9 cellular contexts compared by ENCODE assay signal in genomic region chr7:157690058-157690832, GRCh38.
DNase-seq lines count a peak whose midpoint lies in the region; ATAC-seq and TF ChIP-seq lines count a peak whose summit lies in the region.
"Had no signal": no experiment of that assay in that cellular context is flagged by ENCODE, and none has a peak within 500 bp of the region (broad histone marks: within the 10 kb centered on the region; RNA-seq: fewer than 3 reads in every experiment).

No MANE protein-coding gene starts in this region.

- intact Hi-C loops in PC-3 (cut with micrococcal nuclease), result loop anchor here (5.0 kb wide), 1 partner anchor 258 kb away; no protein-coding TSS in a partner anchor

- TSS peak; percentile 42 for BruUV-seq in PC-3 (replicated peaks; lab: Mats Ljungman, UMichigan)

- H3K9me3 ChIP-seq in PC-3 (ENCODE audit: low read length), result no peaks in the 10 kb centered on the region
- no peaks in the 10 kb centered on the region for H3K9me3 ChIP-seq in gastroesophageal sphincter
- H3K9me3 ChIP-seq in skeletal muscle satellite cell (replicated peaks; ENCODE audit: low read length), result no peaks in the 10 kb centered on the region
- H3K9me3 ChIP-seq: A549 had no signal

- ATAC-seq in PC-3, result peak; percentile 49
- peak; percentile 9 for ATAC-seq in gastroesophageal sphincter
- no peak for ATAC-seq in HG03460 (IDR thresholded peaks at IDR 0.05; ENCODE audit: unreplicated experiment)
- no peak for ATAC-seq in GM18861 (IDR thresholded peaks at IDR 0.05; ENCODE audit: unreplicated experiment)
- no peak for ATAC-seq in HG02571 (IDR thresholded peaks at IDR 0.05; ENCODE audit: unreplicated experiment)
- ATAC-seq: A549 had no signal

- H3K4me2 ChIP-seq in PC-3 (ENCODE audit: low read length) (peak overlapping the region; percentile 98), skeletal muscle satellite cell (ENCODE audit: low read length) (peak overlapping the region; percentile 70)
- H3K4me2 ChIP-seq: A549 had no signal

- CTCF ChIA-PET in PC-3 (lab: Charles Lee), result no interaction called here

- H3K27me3 ChIP-seq in PC-3 (ENCODE audit: low read length) (no peaks in the 10 kb centered on the region), gastroesophageal sphincter (peaks cover 90% of the 10 kb centered on the region), skeletal muscle satellite cell (ENCODE audit: control insufficient read depth, insufficient read depth, low read length) (peaks cover 63% of the 10 kb centered on the region)

- H3K36me3 ChIP-seq in PC-3 (ENCODE audit: low read depth, low read length) (no peaks in the 10 kb centered on the region), gastroesophageal sphincter (no peaks in the 10 kb centered on the region), skeletal muscle satellite cell (ENCODE audit: insufficient read depth, low read length) (no peaks in the 10 kb centered on the region)

- H3K4me3 ChIP-seq in PC-3 (ENCODE audit: low read length) (peak overlapping the region; percentile 81), gastroesophageal sphincter (peak overlapping the region in 1 of 2 donors; percentile 50), skeletal muscle satellite cell (ENCODE audit: low read length) (peak overlapping the region; percentile 24)
- H3K4me3 ChIP-seq: A549 had no signal

- POLR2A ChIA-PET in PC-3 (lab: Charles Lee; ENCODE audit: unreplicated experiment), result interaction anchor here (0.6 kb wide), 2 partner anchors 26 to 123 kb away, joined by 3 to 5 read pairs; no protein-coding TSS in a partner anchor

- H3K9ac ChIP-seq in PC-3 (ENCODE audit: low read length) (peak overlapping the region; percentile 74), skeletal muscle satellite cell (ENCODE audit: low read depth, low read length) (no peak overlapping the region)

- TF ChIP-seq CTCF in PC-3 (conservative IDR thresholded peaks at IDR 0.05; ENCODE audit: low read depth, low read length) (no peak), gastroesophageal sphincter (IDR thresholded peaks at IDR 0.05) (no peak)

- no peak for TF ChIP-seq EP300 in gastroesophageal sphincter (IDR thresholded peaks at IDR 0.05)

- H4K20me1 ChIP-seq in PC-3 (ENCODE audit: low read length), result no peaks in the 10 kb centered on the region

- H3K9me2 ChIP-seq in PC-3 (replicated peaks; ENCODE audit: low read length), result no peaks in the 10 kb centered on the region

- 0% methylated on average over 5 of the region's 70 CpGs; no CpG with 5 or more reads in 1 of the 2 donors for WGBS in gastroesophageal sphincter (ENCODE audit: low coverage in 1 of 2), 2 donors

- no peaks in the 10 kb centered on the region for H3F3A ChIP-seq in PC-3 (ENCODE audit: low read length, unreplicated experiment)

- peak; percentile 62 for DNase-seq in DMS53 (lab: John Stamatoyannopoulos, UW)
- DNase-seq in DMS53 treated with DMSO at 0.1 percent for 48 hours (lab: John Stamatoyannopoulos, UW; ENCODE audit: unreplicated experiment), result no peak
- no peak for DNase-seq in PC-3

- H3K27ac ChIP-seq in PC-3 (ENCODE audit: low read length), result no peak overlapping the region
- peak overlapping the region in 1 of 4 donors; percentile 52 for H3K27ac ChIP-seq in gastroesophageal sphincter
- H3K27ac ChIP-seq: A549 had no signal

- H2AFZ ChIP-seq in PC-3 (ENCODE audit: low read length), result peak overlapping the region; percentile 82

- H3K79me2 ChIP-seq in PC-3 (ENCODE audit: low read length), result peaks cover 11% of the 10 kb centered on the region

- no peak for TF ChIP-seq POLR2A in gastroesophageal sphincter (IDR thresholded peaks at IDR 0.05)

- H3K4me1 ChIP-seq in PC-3 (ENCODE audit: insufficient read depth, low read length) (peaks cover 8% of the 10 kb centered on the region; the same call in 1 of the 2 replicates), gastroesophageal sphincter (peaks cover 0 to 63% (median 9%) of the 10 kb centered on the region in 3 donors), skeletal muscle satellite cell (ENCODE audit: control insufficient read depth, insufficient read depth, low read length) (no peaks in the 10 kb centered on the region)
- H3K4me1 ChIP-seq: A549 had no signal

Comparison
In these comparisons a context has a peak if more than half of its experiments do, and no peak if none do; other contexts are left out.
1. ATAC-seq: peak in PC-3 (single experiment) and gastroesophageal sphincter (single experiment); none in HG03460 (single experiment), GM18861 (single experiment) and HG02571 (single experiment).